Comparison of ENCODE assay signal across 26 cellular contexts in the genomic region with DNA sequence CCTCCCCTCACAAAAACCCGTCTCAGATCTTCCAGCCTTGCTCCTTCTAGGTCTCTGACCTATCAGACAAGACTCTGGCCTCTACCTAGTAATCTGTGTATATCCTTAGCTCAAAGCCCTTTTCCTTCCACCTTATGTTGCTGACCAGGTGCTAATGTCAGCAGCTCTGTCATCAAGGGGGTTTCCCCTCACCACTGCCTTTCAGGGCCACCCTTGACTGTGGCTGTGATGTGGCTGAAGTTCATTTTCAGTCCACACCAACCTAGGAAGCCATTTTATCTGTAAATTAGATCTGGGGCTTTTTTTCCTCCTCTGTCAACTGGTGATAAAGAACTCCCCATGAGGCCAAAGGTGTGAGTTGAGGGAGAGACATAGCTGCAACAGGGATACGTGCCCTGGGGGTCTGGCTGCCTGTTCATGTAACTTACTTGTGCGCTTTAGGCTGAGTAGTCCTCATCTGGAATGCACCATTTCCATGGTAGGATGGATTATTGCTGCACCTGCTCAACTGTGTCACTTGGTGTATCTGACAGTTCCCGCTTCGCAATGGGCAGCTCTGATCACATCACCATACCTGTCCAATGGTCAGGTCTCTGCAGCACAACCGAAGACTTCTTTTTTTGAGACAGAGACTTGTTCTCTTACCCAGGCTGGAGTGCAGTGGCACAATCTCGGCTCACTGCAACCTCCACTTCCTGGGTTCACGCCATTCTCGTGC. TPM values are rescaled to one million over a fixed set of nuclear protein-coding genes. Genes with fewer than 3 reads are reported as not detected.
DNase-seq lines count a peak whose midpoint lies in the region; ATAC-seq, FAIRE-seq and TF ChIP-seq lines count a peak whose summit lies in the region.
"Had no signal": no experiment of that assay in that cellular context is flagged by ENCODE, and none has a peak within 500 bp of the region (broad histone marks: within the 10 kb centered on the region; RNA-seq: fewer than 3 reads in every experiment).

No MANE protein-coding gene starts in this region.

- no peak overlapping the region for H3K4me3 ChIP-seq in neural progenitor cell
- H3K4me3 ChIP-seq: SJCRH30 had no signal

- H3K27ac ChIP-seq in neural progenitor cell: no peak overlapping the region
- H3K27ac ChIP-seq: SJCRH30 had no signal

- H3K4me1 Mint-ChIP-seq in activated CD4-positive, alpha-beta T cell treated with anti-CD3 and anti-CD28 coated beads for 36 hours: no peaks in the 10 kb centered on the region
- H3K4me1 Mint-ChIP-seq in activated CD4-positive, alpha-beta T cell treated with anti-CD3 and anti-CD28 coated beads, Interleukin-2, amount 10 ng/mL, durations not matched to agents 7 days and 5 days: no peaks in the 10 kb centered on the region
- H3K4me1 Mint-ChIP-seq in activated T-helper 17 cell treated with anti-CD3 and anti-CD28 coated beads, Interleukin-2, amount 50 U/mL, for 72 hours: peaks cover 4% of the 10 kb centered on the region
- peaks cover 0 to 2% of the 10 kb centered on the region in 2 donors for H3K4me1 Mint-ChIP-seq in natural killer cell treated with Interleukin-12 subunit alpha and Interleukin-12 subunit beta and Interleukin-15 and Interleukin-18, amount 100 ng/mL, for 72 hours (ENCODE audit: low read depth in 2 of 2)
- H3K4me1 Mint-ChIP-seq in neural progenitor cell: no peaks in the 10 kb centered on the region

- peak; percentile 33 for ATAC-seq in activated CD4-positive, alpha-beta T cell treated with anti-CD3 and anti-CD28 coated beads for 36 hours
- ATAC-seq in activated T-helper 17 cell treated with anti-CD3 and anti-CD28 coated beads, Interleukin-2, amount 50 U/mL, for 72 hours (replicated peaks): peak; percentile 73
- peak in 1 of 2 donors; percentile 56 for ATAC-seq in natural killer cell treated with Interleukin-12 subunit alpha and Interleukin-12 subunit beta and Interleukin-15 and Interleukin-18, amount 100 ng/mL, for 72 hours
- ATAC-seq in omental fat pad (ENCODE audit: low FRiP score) (no peak), HG02678 (IDR thresholded peaks at IDR 0.05; ENCODE audit: unreplicated experiment) (no peak)
- ATAC-seq: Panc1 had no signal

- TF ChIP-seq CTCF in omental fat pad (IDR thresholded peaks at IDR 0.05): no peak
- TF ChIP-seq CTCF in neural progenitor cell (IDR thresholded peaks at IDR 0.05): no peak

- H3K27me3 ChIP-seq in neural progenitor cell: no peaks in the 10 kb centered on the region
- H3K27me3 ChIP-seq: SJCRH30 had no signal

- DNase-seq in activated CD4-positive, alpha-beta T cell treated with anti-CD3 and anti-CD28 coated beads for 36 hours: no peak
- DNase-seq in activated CD4-positive, alpha-beta T cell treated with anti-CD3 and anti-CD28 coated beads, Interleukin-2, amount 10 ng/mL, durations not matched to agents 7 days and 5 days: no peak
- DNase-seq in GM12892 (ENCODE audit: insufficient read length) (no peak), omental fat pad (ENCODE audit: low spot score) (no peak), neural progenitor cell (ENCODE audit: low spot score) (no peak)
- DNase-seq in natural killer cell treated with Interleukin-12 subunit alpha and Interleukin-12 subunit beta and Interleukin-15 and Interleukin-18, amount 100 ng/mL, for 72 hours (ENCODE audit: low spot score): peak; percentile 53
- DNase-seq: 8988T, DMS 273 treated with DMSO at 0.1 percent for 48 hours, HFFc6, Karpas-422, NCI-H1048, NCI-H1436, NCI-H1930, NCI-H226, NCI-H524 had no signal

- CTCF ChIA-PET in activated CD4-positive, alpha-beta T cell treated with anti-CD3 and anti-CD28 coated beads for 36 hours (lab: Charles Lee): interaction anchor here (1.3 to 2.0 kb wide), 2 partner anchors 60 to 64 kb away, joined by 3 to 5 read pairs; no protein-coding TSS in a partner anchor
- CTCF ChIA-PET in activated CD4-positive, alpha-beta T cell treated with anti-CD3 and anti-CD28 coated beads, Interleukin-2, amount 10 ng/mL, durations not matched to agents 7 days and 5 days (lab: Charles Lee): interaction anchor here (1.3 kb wide), 1 partner anchor 105 kb away, joined by 4 read pairs; no protein-coding TSS in a partner anchor

- no peaks in the 10 kb centered on the region for H3K79me2 ChIP-seq in neural progenitor cell (ENCODE audit: low read depth)

- peak; percentile 27 for FAIRE-seq in GM12892 (lab: Jason Lieb, UNC)
- FAIRE-seq: G401.6, GM12891 had no signal

- H3K36me3 Mint-ChIP-seq in activated CD4-positive, alpha-beta T cell treated with anti-CD3 and anti-CD28 coated beads for 36 hours (ENCODE audit: low read depth): no peaks in the 10 kb centered on the region
- H3K36me3 Mint-ChIP-seq in activated CD4-positive, alpha-beta T cell treated with anti-CD3 and anti-CD28 coated beads, Interleukin-2, amount 10 ng/mL, durations not matched to agents 7 days and 5 days (ENCODE audit: low read depth): no peaks in the 10 kb centered on the region
- no peaks in the 10 kb centered on the region for H3K36me3 Mint-ChIP-seq in activated T-helper 17 cell treated with anti-CD3 and anti-CD28 coated beads, Interleukin-2, amount 50 U/mL, for 72 hours (ENCODE audit: low read depth)
- H3K36me3 Mint-ChIP-seq in natural killer cell treated with Interleukin-12 subunit alpha and Interleukin-12 subunit beta and Interleukin-15 and Interleukin-18, amount 100 ng/mL, for 72 hours: no peaks in the 10 kb centered on the region
- H3K36me3 Mint-ChIP-seq in neural progenitor cell: no peaks in the 10 kb centered on the region
- H3K36me3 Mint-ChIP-seq: CD14-positive monocyte had no signal

- H3K4me1 ChIP-seq in neural progenitor cell: no peaks in the 10 kb centered on the region
- H3K4me1 ChIP-seq: SJCRH30 had no signal

- H3K36me3 ChIP-seq in neural progenitor cell: no peaks in the 10 kb centered on the region
- H3K36me3 ChIP-seq: SJCRH30 had no signal

- H3K9ac ChIP-seq in neural progenitor cell: no peak overlapping the region

- no peak for TF ChIP-seq POLR2A in GM12892 (IDR thresholded peaks at IDR 0.05; ENCODE audit: low read depth, low read length)

- H3K9me3 Mint-ChIP-seq in activated CD4-positive, alpha-beta T cell treated with anti-CD3 and anti-CD28 coated beads for 36 hours (ENCODE audit: low read depth): no peaks in the 10 kb centered on the region
- H3K9me3 Mint-ChIP-seq in activated CD4-positive, alpha-beta T cell treated with anti-CD3 and anti-CD28 coated beads, Interleukin-2, amount 10 ng/mL, durations not matched to agents 7 days and 5 days: no peaks in the 10 kb centered on the region
- no peaks in the 10 kb centered on the region for H3K9me3 Mint-ChIP-seq in activated T-helper 17 cell treated with anti-CD3 and anti-CD28 coated beads, Interleukin-2, amount 50 U/mL, for 72 hours
- no peaks in the 10 kb centered on the region for H3K9me3 Mint-ChIP-seq in natural killer cell treated with Interleukin-12 subunit alpha and Interleukin-12 subunit beta and Interleukin-15 and Interleukin-18, amount 100 ng/mL, for 72 hours
- H3K9me3 Mint-ChIP-seq in neural progenitor cell: no peaks in the 10 kb centered on the region
- H3K9me3 Mint-ChIP-seq: HFFc6 had no signal

- no peaks in the 10 kb centered on the region for H4K20me1 ChIP-seq in neural progenitor cell (ENCODE audit: low read depth)

- no peaks in the 10 kb centered on the region for H3K9me3 ChIP-seq in neural progenitor cell (ENCODE audit: low read depth)
- H3K9me3 ChIP-seq: SJCRH30 had no signal

- H3K27me3 Mint-ChIP-seq in activated CD4-positive, alpha-beta T cell treated with anti-CD3 and anti-CD28 coated beads for 36 hours: peaks cover 2% of the 10 kb centered on the region
- H3K27me3 Mint-ChIP-seq in activated CD4-positive, alpha-beta T cell treated with anti-CD3 and anti-CD28 coated beads, Interleukin-2, amount 10 ng/mL, durations not matched to agents 7 days and 5 days: peaks cover 11% of the 10 kb centered on the region
- H3K27me3 Mint-ChIP-seq in activated T-helper 17 cell treated with anti-CD3 and anti-CD28 coated beads, Interleukin-2, amount 50 U/mL, for 72 hours: no peaks in the 10 kb centered on the region
- peaks cover 9% of the 10 kb centered on the region in 2 donors for H3K27me3 Mint-ChIP-seq in natural killer cell treated with Interleukin-12 subunit alpha and Interleukin-12 subunit beta and Interleukin-15 and Interleukin-18, amount 100 ng/mL, for 72 hours
- H3K27me3 Mint-ChIP-seq in neural progenitor cell (ENCODE audit: insufficient read depth, low read depth): peaks cover 15% of the 10 kb centered on the region

- no peak overlapping the region for H3K4me3 Mint-ChIP-seq in activated CD4-positive, alpha-beta T cell treated with anti-CD3 and anti-CD28 coated beads for 36 hours
- H3K4me3 Mint-ChIP-seq in activated CD4-positive, alpha-beta T cell treated with anti-CD3 and anti-CD28 coated beads, Interleukin-2, amount 10 ng/mL, durations not matched to agents 7 days and 5 days: no peak overlapping the region
- H3K4me3 Mint-ChIP-seq in activated T-helper 17 cell treated with anti-CD3 and anti-CD28 coated beads, Interleukin-2, amount 50 U/mL, for 72 hours: no peak overlapping the region
- no peak overlapping the region for H3K4me3 Mint-ChIP-seq in natural killer cell treated with Interleukin-12 subunit alpha and Interleukin-12 subunit beta and Interleukin-15 and Interleukin-18, amount 100 ng/mL, for 72 hours
- H3K4me3 Mint-ChIP-seq in neural progenitor cell: no peak overlapping the region
- H3K4me3 Mint-ChIP-seq: CD14-positive monocyte, HFFc6 had no signal

- no peak overlapping the region for H3K27ac Mint-ChIP-seq in activated CD4-positive, alpha-beta T cell treated with anti-CD3 and anti-CD28 coated beads for 36 hours
- H3K27ac Mint-ChIP-seq in activated CD4-positive, alpha-beta T cell treated with anti-CD3 and anti-CD28 coated beads, Interleukin-2, amount 10 ng/mL, durations not matched to agents 7 days and 5 days: no peak overlapping the region
- H3K27ac Mint-ChIP-seq in activated T-helper 17 cell treated with anti-CD3 and anti-CD28 coated beads, Interleukin-2, amount 50 U/mL, for 72 hours: no peak overlapping the region
- no peak overlapping the region for H3K27ac Mint-ChIP-seq in natural killer cell treated with Interleukin-12 subunit alpha and Interleukin-12 subunit beta and Interleukin-15 and Interleukin-18, amount 100 ng/mL, for 72 hours
- H3K27ac Mint-ChIP-seq in neural progenitor cell: no peak overlapping the region
- H3K27ac Mint-ChIP-seq: CD14-positive monocyte, HFFc6 had no signal

- no peak overlapping the region for H2AFZ ChIP-seq in neural progenitor cell (replicated peaks)

- POLR2A ChIA-PET in activated CD4-positive, alpha-beta T cell treated with anti-CD3 and anti-CD28 coated beads for 36 hours (lab: Charles Lee): no interaction called here
- POLR2A ChIA-PET in activated CD4-positive, alpha-beta T cell treated with anti-CD3 and anti-CD28 coated beads, Interleukin-2, amount 10 ng/mL, durations not matched to agents 7 days and 5 days (lab: Charles Lee): no interaction called here

- H3K4me2 ChIP-seq in neural progenitor cell: no peak overlapping the region

- no peaks in the 10 kb centered on the region for H3F3A ChIP-seq in neural progenitor cell (ENCODE audit: low read depth)

- intact Hi-C loops in activated CD4-positive, alpha-beta T cell treated with anti-CD3 and anti-CD28 coated beads for 36 hours (cut with DNase I, micrococcal nuclease): no loop called here

RNA-seq across cellular contexts. Expression of a gene that starts 14.7 kb away (rescaled TPM):
- under 1 TPM in 1 of 2 experiments, not detected in 1; 0.11 TPM for total RNA-seq in activated CD4-positive, alpha-beta T cell treated with anti-CD3 and anti-CD28 coated beads for 36 hours
- total RNA-seq in activated CD4-positive, alpha-beta T cell treated with anti-CD3 and anti-CD28 coated beads, Interleukin-2, amount 10 ng/mL, durations not matched to agents 7 days and 5 days: under 1 TPM; 0.10 TPM
- 0.19 TPM for polyA plus RNA-seq in GM12892 (2012; ENCODE audit: missing spikeins)
- total RNA-seq in activated T-helper 17 cell treated with anti-CD3 and anti-CD28 coated beads, Interleukin-2, amount 50 U/mL, for 72 hours: under 1 TPM; 0.41 to 0.53 TPM
- under 1 TPM in 1 of 2 donors, not detected in 1; 0.48 TPM for total RNA-seq in natural killer cell treated with Interleukin-12 subunit alpha and Interleukin-12 subunit beta and Interleukin-15 and Interleukin-18, amount 100 ng/mL, for 72 hours
- under 1 TPM in 1 of 4 donors, not detected in 3; 0.84 TPM for total RNA-seq in omental fat pad
- total RNA-seq in neural progenitor cell (ENCODE audit: low replicate concordance): 0.09 and 0.58 TPM in 2 replicates
- total RNA-seq: H4 had no signal

RNA-seq across cellular contexts. Expression of a gene that starts 25.7 kb away (rescaled TPM):
- not detected for total RNA-seq in activated CD4-positive, alpha-beta T cell treated with anti-CD3 and anti-CD28 coated beads for 36 hours
- not detected for total RNA-seq in activated CD4-positive, alpha-beta T cell treated with anti-CD3 and anti-CD28 coated beads, Interleukin-2, amount 10 ng/mL, durations not matched to agents 7 days and 5 days
- polyA plus RNA-seq in GM12892 (2012; ENCODE audit: missing spikeins): not detected
- total RNA-seq in activated T-helper 17 cell treated with anti-CD3 and anti-CD28 coated beads, Interleukin-2, amount 50 U/mL, for 72 hours: not detected
- not detected for total RNA-seq in natural killer cell treated with Interleukin-12 subunit alpha and Interleukin-12 subunit beta and Interleukin-15 and Interleukin-18, amount 100 ng/mL, for 72 hours
- 1 to 10 TPM in 1 of 4 donors, under 1 TPM in 3; 0.16 to 1.2 (median 0.56) TPM for total RNA-seq in omental fat pad
- not detected in 2 replicates for total RNA-seq in neural progenitor cell (ENCODE audit: low replicate concordance)
- total RNA-seq: H4, HFFc6, HT-29, MCF 10A had no signal
- polyA plus RNA-seq: AG04450 had no signal

RNA-seq across cellular contexts. Expression of a gene that starts 31.0 kb away (rescaled TPM):
- 100 to 1,000 TPM; 127 to 129 TPM for total RNA-seq in activated CD4-positive, alpha-beta T cell treated with anti-CD3 and anti-CD28 coated beads for 36 hours
- total RNA-seq in activated CD4-positive, alpha-beta T cell treated with anti-CD3 and anti-CD28 coated beads, Interleukin-2, amount 10 ng/mL, durations not matched to agents 7 days and 5 days: 100 to 1,000 TPM; 104 to 107 TPM
- 120 TPM for polyA plus RNA-seq in GM12892 (2012; ENCODE audit: missing spikeins)
- total RNA-seq in activated T-helper 17 cell treated with anti-CD3 and anti-CD28 coated beads, Interleukin-2, amount 50 U/mL, for 72 hours: 100 to 1,000 TPM in 1 of 2 donors, 10 to 100 TPM in 1; 60.3 to 114 TPM
- 100 to 1,000 TPM; 121 to 192 TPM for total RNA-seq in natural killer cell treated with Interleukin-12 subunit alpha and Interleukin-12 subunit beta and Interleukin-15 and Interleukin-18, amount 100 ng/mL, for 72 hours
- total RNA-seq in omental fat pad: 10 to 100 TPM; 46.0 to 75.7 (median 60.7) TPM
- total RNA-seq in neural progenitor cell (ENCODE audit: low replicate concordance): 61.2 and 146 TPM in 2 replicates

RNA-seq across cellular contexts. Expression of a gene that starts 51.4 kb away (rescaled TPM):
- total RNA-seq in activated CD4-positive, alpha-beta T cell treated with anti-CD3 and anti-CD28 coated beads for 36 hours: 10 to 100 TPM; 35.4 to 68.0 TPM
- 10 to 100 TPM; 61.1 to 70.5 TPM for total RNA-seq in activated CD4-positive, alpha-beta T cell treated with anti-CD3 and anti-CD28 coated beads, Interleukin-2, amount 10 ng/mL, durations not matched to agents 7 days and 5 days
- polyA plus RNA-seq in GM12892 (2012; ENCODE audit: missing spikeins): 131 TPM
- total RNA-seq in activated T-helper 17 cell treated with anti-CD3 and anti-CD28 coated beads, Interleukin-2, amount 50 U/mL, for 72 hours: 10 to 100 TPM; 48.5 to 54.5 TPM
- total RNA-seq in natural killer cell treated with Interleukin-12 subunit alpha and Interleukin-12 subunit beta and Interleukin-15 and Interleukin-18, amount 100 ng/mL, for 72 hours: 10 to 100 TPM; 49.5 to 57.3 TPM
- total RNA-seq in omental fat pad: 100 to 1,000 TPM; 275 to 379 (median 316) TPM
- total RNA-seq in neural progenitor cell (ENCODE audit: low replicate concordance): 28.2 and 98.6 TPM in 2 replicates

Comparison
In these comparisons a context has a peak if more than half of its experiments do, and no peak if none do; other contexts are left out.
1. ATAC-seq: peak in activated CD4-positive, alpha-beta T cell treated with anti-CD3 and anti-CD28 coated beads for 36 hours (single experiment) and activated T-helper 17 cell treated with anti-CD3 and anti-CD28 coated beads, Interleukin-2, amount 50 U/mL, for 72 hours (single experiment); none in omental fat pad (single experiment) and HG02678 (single experiment).